ENCODE assay signal across 11 cellular contexts in the genomic region with DNA sequence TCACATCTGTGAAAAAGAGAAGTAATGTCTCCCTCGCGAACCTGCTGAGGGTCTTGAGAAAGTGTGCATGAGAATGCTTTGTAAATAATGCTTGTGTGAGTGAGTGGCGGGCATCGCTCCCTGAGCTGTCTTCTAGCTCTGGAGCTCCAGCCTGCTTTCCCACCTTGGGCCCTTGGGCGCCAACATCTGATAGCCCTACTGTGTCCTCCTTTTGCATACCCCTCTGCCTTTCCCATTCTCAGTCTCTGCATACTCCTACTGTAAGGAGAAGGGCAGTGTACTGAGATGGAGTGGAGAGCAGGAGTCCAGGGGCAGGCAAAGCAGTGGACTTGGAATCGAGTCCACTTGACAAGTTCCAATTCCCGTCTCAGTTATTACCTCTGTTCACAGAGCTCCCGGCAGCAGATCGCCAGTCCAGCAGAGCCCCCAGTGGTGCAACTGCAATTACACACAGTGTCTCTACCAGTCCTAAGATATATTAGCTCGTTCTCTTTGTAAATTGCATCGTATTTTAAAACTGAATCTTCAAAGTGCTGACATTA. TPM values are rescaled to one million over a fixed set of nuclear protein-coding genes. Genes with fewer than 3 reads are reported as not detected.
DNase-seq lines count a peak whose midpoint lies in the region; ATAC-seq and TF ChIP-seq lines count a peak whose summit lies in the region.
"Had no signal": no experiment of that assay in that cellular context is flagged by ENCODE, and none has a peak within 500 bp of the region (broad histone marks: within the 10 kb centered on the region; RNA-seq: fewer than 3 reads in every experiment).

No MANE protein-coding gene starts in this region.

- DNase-seq in activated CD8-positive, alpha-beta memory T cell treated with anti-CD3 and anti-CD28 coated beads, Interleukin-2, amount 10 ng/mL, durations not matched to agents 7 days and 5 days = no peak
- no peak for DNase-seq in activated CD8-positive, alpha-beta memory T cell treated with anti-CD3 and anti-CD28 coated beads, Interleukin-2, amount 50 U/mL, for 48 hours
- DNase-seq in KG1 (lab: John Stamatoyannopoulos, UW) (peak; percentile 86), cardiac fibroblast (ENCODE audit: low read depth in 2 of 2) (no peak), CD14-positive monocyte (ENCODE audit: low spot score) (no peak), dorsolateral prefrontal cortex (no peak)
- DNase-seq in stimulated activated naive B cell treated with anti-CD40 and anti-IgM and Interleukin-4, amounts not matched to agents 10 μg/mL and 1 μg/mL and 100 μg/mL, for 72 hours = no peak
- DNase-seq in stimulated activated CD4-positive, alpha-beta T cell treated with anti-CD3 and anti-CD28 coated beads, Interleukin-12 subunit alpha, Interleukin-12 subunit beta, amount 100 ng/mL, for 4 hours = no peak
- DNase-seq: lower lobe of right lung, NCI-H82, upper lobe of left lung had no signal

- peak overlapping the region; percentile 88 for H3K27ac Mint-ChIP-seq in activated CD8-positive, alpha-beta memory T cell treated with anti-CD3 and anti-CD28 coated beads, Interleukin-2, amount 10 ng/mL, durations not matched to agents 7 days and 5 days
- H3K27ac Mint-ChIP-seq in stimulated activated naive B cell treated with anti-CD40 and anti-IgM and Interleukin-4, amounts not matched to agents 10 μg/mL and 1 μg/mL and 100 μg/mL, for 72 hours = peak overlapping the region; percentile 86
- peak overlapping the region in 1 of 7 donors; percentile 55 for H3K27ac Mint-ChIP-seq in CD14-positive monocyte

- no peaks in the 10 kb centered on the region for H3K36me3 Mint-ChIP-seq in activated CD8-positive, alpha-beta memory T cell treated with anti-CD3 and anti-CD28 coated beads, Interleukin-2, amount 10 ng/mL, durations not matched to agents 7 days and 5 days
- no peaks in the 10 kb centered on the region for H3K36me3 Mint-ChIP-seq in stimulated activated naive B cell treated with anti-CD40 and anti-IgM and Interleukin-4, amounts not matched to agents 10 μg/mL and 1 μg/mL and 100 μg/mL, for 72 hours
- H3K36me3 Mint-ChIP-seq in CD14-positive monocyte = no peaks in the 10 kb centered on the region

- H3K27ac ChIP-seq in dorsolateral prefrontal cortex = no peak overlapping the region
- H3K27ac ChIP-seq: lower lobe of right lung, upper lobe of left lung had no signal

- H3K27me3 ChIP-seq in dorsolateral prefrontal cortex = peaks cover 0 to 31% (median 0%) of the 10 kb centered on the region in 45 donors
- H3K27me3 ChIP-seq: upper lobe of left lung had no signal

- intact Hi-C loops in CD14-positive monocyte (cut with micrococcal nuclease) = no loop called here
- intact Hi-C loops in dorsolateral prefrontal cortex (cut with DNase I) = no loop called here

- ATAC-seq in activated CD8-positive, alpha-beta memory T cell treated with anti-CD3 and anti-CD28 coated beads, Interleukin-2, amount 10 ng/mL, durations not matched to agents 7 days and 5 days = no peak
- ATAC-seq in stimulated activated naive B cell treated with anti-CD40 and anti-IgM and Interleukin-4, amounts not matched to agents 10 μg/mL and 1 μg/mL and 100 μg/mL, for 72 hours (replicated peaks) = no peak

- H3K27me3 Mint-ChIP-seq in activated CD8-positive, alpha-beta memory T cell treated with anti-CD3 and anti-CD28 coated beads, Interleukin-2, amount 10 ng/mL, durations not matched to agents 7 days and 5 days = no peaks in the 10 kb centered on the region
- no peaks in the 10 kb centered on the region for H3K27me3 Mint-ChIP-seq in stimulated activated naive B cell treated with anti-CD40 and anti-IgM and Interleukin-4, amounts not matched to agents 10 μg/mL and 1 μg/mL and 100 μg/mL, for 72 hours
- peaks cover 9 to 20% (median 14%) of the 10 kb centered on the region in 3 donors for H3K27me3 Mint-ChIP-seq in CD14-positive monocyte (ENCODE audit: low read depth in 3 of 3)

- CTCF ChIA-PET in activated CD8-positive, alpha-beta memory T cell treated with anti-CD3 and anti-CD28 coated beads, Interleukin-2, amount 10 ng/mL, durations not matched to agents 7 days and 5 days (lab: Charles Lee) = interaction anchor here (0.9 to 8.4 kb wide), 12 partner anchors 10 to 349 kb away, joined by 3 to 104 read pairs (median 12); partner anchors contain the start of gene TREML2

- H3K4me3 ChIP-seq in cardiac fibroblast (replicated peaks in 1 of 2; ENCODE audit: low read depth in 2 of 2, low read length in 2 of 2) (no peak overlapping the region), dorsolateral prefrontal cortex (no peak overlapping the region)
- H3K4me3 ChIP-seq: lower lobe of right lung, upper lobe of left lung had no signal

- TF ChIP-seq CTCF in cardiac fibroblast (IDR thresholded peaks at IDR 0.05; ENCODE audit: low read depth, low read length) (peak; percentile 22), CD14-positive monocyte (IDR thresholded peaks at IDR 0.05) (no peak), dorsolateral prefrontal cortex (IDR thresholded peaks at IDR 0.05 in 54 of 56, conservative IDR thresholded peaks at IDR 0.05 in 2 of 56; ENCODE audit: low read depth in 1 of 56, partially characterized antibody in 56 of 56) (peak in 1 of 56 donors; percentile 9)

- H3K4me1 Mint-ChIP-seq in activated CD8-positive, alpha-beta memory T cell treated with anti-CD3 and anti-CD28 coated beads, Interleukin-2, amount 10 ng/mL, durations not matched to agents 7 days and 5 days = peaks cover 59% of the 10 kb centered on the region
- peaks cover 33 to 44% of the 10 kb centered on the region in 2 donors for H3K4me1 Mint-ChIP-seq in stimulated activated naive B cell treated with anti-CD40 and anti-IgM and Interleukin-4, amounts not matched to agents 10 μg/mL and 1 μg/mL and 100 μg/mL, for 72 hours
- H3K4me1 Mint-ChIP-seq in CD14-positive monocyte = peaks cover 8% of the 10 kb centered on the region

- H3K4me3 Mint-ChIP-seq in activated CD8-positive, alpha-beta memory T cell treated with anti-CD3 and anti-CD28 coated beads, Interleukin-2, amount 10 ng/mL, durations not matched to agents 7 days and 5 days = no peak overlapping the region
- peak overlapping the region; percentile 39 to 50 for H3K4me3 Mint-ChIP-seq in stimulated activated naive B cell treated with anti-CD40 and anti-IgM and Interleukin-4, amounts not matched to agents 10 μg/mL and 1 μg/mL and 100 μg/mL, for 72 hours
- H3K4me3 Mint-ChIP-seq in CD14-positive monocyte = no peak overlapping the region

- no peaks in the 10 kb centered on the region for H3K9me3 Mint-ChIP-seq in activated CD8-positive, alpha-beta memory T cell treated with anti-CD3 and anti-CD28 coated beads, Interleukin-2, amount 10 ng/mL, durations not matched to agents 7 days and 5 days (ENCODE audit: low read depth)
- no peaks in the 10 kb centered on the region for H3K9me3 Mint-ChIP-seq in stimulated activated naive B cell treated with anti-CD40 and anti-IgM and Interleukin-4, amounts not matched to agents 10 μg/mL and 1 μg/mL and 100 μg/mL, for 72 hours
- H3K9me3 Mint-ChIP-seq in CD14-positive monocyte = no peaks in the 10 kb centered on the region

RNA-seq across cellular contexts. Expression of gene NCR2, which starts 0.9 kb away (rescaled TPM):
- total RNA-seq in activated CD8-positive, alpha-beta memory T cell treated with anti-CD3 and anti-CD28 coated beads, Interleukin-2, amount 10 ng/mL, durations not matched to agents 7 days and 5 days = 1 to 10 TPM in 1 of 2 experiments, under 1 TPM in 1; 0.64 to 1.4 TPM
- not detected for polyA plus RNA-seq in CD14-positive monocyte
- not detected for total RNA-seq in dorsolateral prefrontal cortex
- total RNA-seq: lower lobe of right lung, upper lobe of left lung had no signal

RNA-seq across cellular contexts. Expression of gene TREM1, which starts 48.1 kb away (rescaled TPM):
- total RNA-seq in activated CD8-positive, alpha-beta memory T cell treated with anti-CD3 and anti-CD28 coated beads, Interleukin-2, amount 10 ng/mL, durations not matched to agents 7 days and 5 days = not detected
- polyA plus RNA-seq in CD14-positive monocyte = 100 to 1,000 TPM; 175 to 303 TPM
- total RNA-seq in dorsolateral prefrontal cortex = 1 to 10 TPM in 37 of 120 experiments, under 1 TPM in 44, not detected in 39; 0.23 to 6.5 (median 0.88) TPM

Comparison
In these comparisons a context has a peak if more than half of its experiments do, and no peak if none do; other contexts are left out.
1. H3K4me3 Mint-ChIP-seq: peak in stimulated activated naive B cell treated with anti-CD40 and anti-IgM and Interleukin-4, amounts not matched to agents 10 μg/mL and 1 μg/mL and 100 μg/mL, for 72 hours (2 of 2); none in activated CD8-positive, alpha-beta memory T cell treated with anti-CD3 and anti-CD28 coated beads, Interleukin-2, amount 10 ng/mL, durations not matched to agents 7 days and 5 days (single experiment) and CD14-positive monocyte (0 of 2).